ENCODE assay signal across 15 cellular contexts in genomic region chr16:79267146-79267545, GRCh38.
"Had no signal": no experiment of that assay in that cellular context is flagged by ENCODE, and none has a peak within 500 bp of the region (broad histone marks: within the 10 kb centered on the region; RNA-seq: fewer than 3 reads in every experiment).

No MANE protein-coding gene starts in this region.

- ATAC-seq: right lobe of liver, upper lobe of right lung had no signal

- DNase-seq: activated gamma-delta T cell treated with Interleukin-2 at 50 U/mL for 16 hours, caudate nucleus, colonic mucosa, right lobe of liver, stomach, T-helper 9 cell, testis, upper lobe of right lung had no signal

- H3K9me3 ChIP-seq: adrenal gland, colonic mucosa, right lobe of liver, SJSA1, stomach, testis, upper lobe of right lung had no signal

- H3K27ac Mint-ChIP-seq: mesothelial cell of epicardium had no signal

- H3K27me3 ChIP-seq: adrenal gland, colonic mucosa, right lobe of liver, SJSA1, stomach, testis, upper lobe of right lung had no signal

- FAIRE-seq: islet of Langerhans had no signal

- H3K36me3 ChIP-seq: adrenal gland, colonic mucosa, right lobe of liver, SJSA1, stomach, upper lobe of right lung had no signal

- H3K36me3 Mint-ChIP-seq: mesothelial cell of epicardium had no signal

- H3K4me1 ChIP-seq: adrenal gland, colonic mucosa, right lobe of liver, SJSA1, testis had no signal

- H3K4me2 ChIP-seq: smooth muscle cell had no signal

- H3K4me3 Mint-ChIP-seq: mesothelial cell of epicardium, neural crest cell had no signal

- H3K4me1 Mint-ChIP-seq: mesothelial cell of epicardium had no signal

- H3K4me3 ChIP-seq: adrenal gland, colonic mucosa, lung, right lobe of liver, SJSA1, smooth muscle cell, stomach, testis, upper lobe of right lung had no signal

- H3K27ac ChIP-seq: adrenal gland, colonic mucosa, right lobe of liver, SJSA1, stomach, testis, upper lobe of right lung had no signal

- H3K9me3 Mint-ChIP-seq: mesothelial cell of epicardium, neural crest cell had no signal
